ENCODE assay signal across 8 cellular contexts in the genomic region with DNA sequence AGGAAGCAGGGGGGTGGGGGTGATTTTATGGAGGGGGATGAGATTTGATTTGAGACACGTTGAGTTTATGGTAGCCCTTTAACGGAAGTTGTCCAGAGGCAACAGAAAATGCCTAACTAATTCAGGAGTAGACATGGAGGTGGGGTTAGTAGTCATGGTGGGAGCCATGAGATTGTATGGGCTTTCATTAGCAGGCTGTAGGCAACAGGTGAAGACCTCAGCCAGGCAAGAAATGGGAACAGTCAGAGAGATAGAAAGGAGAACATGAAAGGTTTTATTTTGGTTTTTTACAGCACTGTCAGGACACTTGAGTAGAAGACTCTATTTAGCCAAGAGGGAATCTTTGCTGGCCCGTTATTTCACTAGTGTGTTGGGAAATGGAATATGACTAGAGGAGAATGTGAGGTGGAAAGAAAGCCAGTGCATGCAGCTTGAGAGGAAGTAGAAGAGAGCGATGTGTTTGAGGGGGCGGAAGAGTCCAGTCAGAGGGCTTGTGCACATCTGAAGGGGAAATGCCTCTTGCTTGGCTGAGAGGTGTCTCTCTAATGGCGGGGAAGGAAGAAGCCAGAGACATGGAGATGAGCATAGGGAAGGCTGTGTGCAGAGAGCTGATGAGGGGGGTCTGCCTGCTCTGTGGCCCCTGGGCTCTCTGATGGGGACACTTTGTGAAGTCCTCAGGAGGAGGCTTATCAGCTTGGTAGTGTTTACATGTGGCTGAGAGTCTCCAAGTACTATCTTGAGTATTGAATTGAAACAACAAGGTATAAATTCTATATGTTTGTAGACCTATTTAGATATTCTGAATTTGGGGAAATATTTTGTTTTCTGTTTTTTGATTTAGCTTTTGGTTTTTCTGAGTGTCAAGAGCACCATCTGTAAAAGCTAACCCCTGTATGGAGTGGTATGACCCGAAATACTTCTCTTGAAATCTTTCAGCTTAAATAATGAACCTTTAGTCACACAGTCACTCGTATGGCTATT.
DNase-seq lines count a peak whose midpoint lies in the region; ATAC-seq and TF ChIP-seq lines count a peak whose summit lies in the region.

No MANE protein-coding gene starts in this region.

- DNase-seq in EH (ENCODE audit: low read depth) = peak; percentile 25
- peak; percentile 30 for DNase-seq in UCSD-AML1 (lab: John Stamatoyannopoulos, UW; ENCODE audit: unreplicated experiment)
- peak; percentile 51 for DNase-seq in medulla oblongata (ENCODE audit: extremely low spot score)
- no peak for DNase-seq in AG20443 (ENCODE audit: low spot score)
- DNase-seq in DMS114 treated with DMSO at 0.1 percent for 48 hours (lab: John Stamatoyannopoulos, UW; ENCODE audit: unreplicated experiment) = no peak

- H3K4me3 ChIP-seq in HEK293 (ENCODE audit: low read depth, low read length) = no peak overlapping the region

- TF ChIP-seq CTCF in HEK293 (tag by site-specific recombination; IDR thresholded peaks at IDR 0.05) = no peak

- H3K36me3 ChIP-seq in HEK293 (ENCODE audit: control insufficient read depth in 2 of 2, insufficient read depth in 1 of 2, low read length in 2 of 2) = peaks cover 13 to 50% of the 10 kb centered on the region in 2 experiments

- ATAC-seq in GM18520 (IDR thresholded peaks at IDR 0.05; ENCODE audit: unreplicated experiment) (no peak), GM19324 (IDR thresholded peaks at IDR 0.05; ENCODE audit: low FRiP score, unreplicated experiment) (no peak)

- peaks cover 15% of the 10 kb centered on the region for H3K4me1 ChIP-seq in HEK293 (ENCODE audit: control insufficient read depth, insufficient read depth, low read length)

- no peak overlapping the region for H3K27ac ChIP-seq in HEK293 (ENCODE audit: extremely low read depth, low read depth, low read length)

- POLR2A ChIA-PET in HEK293 (lab: Yijun Ruan, JAX) = interaction anchor here (0.6 to 0.9 kb wide), 3 partner anchors 37 to 84 kb away, joined by 3 to 5 read pairs (median 4); no protein-coding TSS in a partner anchor

- CTCF ChIA-PET in HEK293 (lab: Yijun Ruan, JAX) = interaction anchor here (0.5 to 2.7 kb wide), 49 partner anchors 9 to 1058 kb away, joined by 3 to 17 read pairs (median 4); a partner anchor contains a TSS

- H3K9me3 ChIP-seq in HEK293 (ENCODE audit: control insufficient read depth, insufficient read depth, low read depth, low read length) = no peaks in the 10 kb centered on the region

TF ChIP-seq in HEK293, 187 proteins besides CTCF, POLR2A, EP300 and RAD21:
- TF ChIP-seq ZNF175 (tag by site-specific recombination; IDR thresholded peaks at IDR 0.05) = no peak
- TF ChIP-seq SCRT1 (tag by site-specific recombination; IDR thresholded peaks at IDR 0.05; ENCODE audit: borderline replicate concordance) = peak; percentile 54; the same call in 1 of the 2 replicates
- TF ChIP-seq, protein P1, sequence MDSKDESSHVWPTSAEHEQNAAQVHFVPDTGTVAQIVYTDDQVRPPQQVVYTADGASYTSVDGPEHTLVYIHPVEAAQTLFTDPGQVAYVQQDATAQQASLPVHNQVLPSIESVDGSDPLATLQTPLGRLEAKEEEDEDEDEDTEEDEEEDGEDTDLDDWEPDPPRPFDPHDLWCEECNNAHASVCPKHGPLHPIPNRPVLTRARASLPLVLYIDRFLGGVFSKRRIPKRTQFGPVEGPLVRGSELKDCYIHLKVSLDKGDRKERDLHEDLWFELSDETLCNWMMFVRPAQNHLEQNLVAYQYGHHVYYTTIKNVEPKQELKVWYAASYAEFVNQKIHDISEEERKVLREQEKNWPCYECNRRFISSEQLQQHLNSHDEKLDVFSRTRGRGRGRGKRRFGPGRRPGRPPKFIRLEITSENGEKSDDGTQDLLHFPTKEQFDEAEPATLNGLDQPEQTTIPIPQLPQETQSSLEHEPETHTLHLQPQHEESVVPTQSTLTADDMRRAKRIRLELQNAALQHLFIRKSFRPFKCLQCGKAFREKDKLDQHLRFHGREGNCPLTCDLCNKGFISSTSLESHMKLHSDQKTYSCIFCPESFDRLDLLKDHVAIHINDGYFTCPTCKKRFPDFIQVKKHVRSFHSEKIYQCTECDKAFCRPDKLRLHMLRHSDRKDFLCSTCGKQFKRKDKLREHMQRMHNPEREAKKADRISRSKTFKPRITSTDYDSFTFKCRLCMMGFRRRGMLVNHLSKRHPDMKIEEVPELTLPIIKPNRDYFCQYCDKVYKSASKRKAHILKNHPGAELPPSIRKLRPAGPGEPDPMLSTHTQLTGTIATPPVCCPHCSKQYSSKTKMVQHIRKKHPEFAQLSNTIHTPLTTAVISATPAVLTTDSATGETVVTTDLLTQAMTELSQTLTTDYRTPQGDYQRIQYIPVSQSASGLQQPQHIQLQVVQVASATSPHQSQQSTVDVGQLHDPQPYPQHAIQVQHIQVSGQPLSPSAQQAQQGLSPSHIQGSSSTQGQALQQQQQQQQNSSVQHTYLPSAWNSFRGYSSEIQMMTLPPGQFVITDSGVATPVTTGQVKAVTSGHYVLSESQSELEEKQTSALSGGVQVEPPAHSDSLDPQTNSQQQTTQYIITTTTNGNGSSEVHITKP (tag by site-specific recombination; IDR thresholded peaks at IDR 0.05) = peak; percentile 69
- TF ChIP-seq ZFHX2 (tag by site-specific recombination; conservative IDR thresholded peaks at IDR 0.05) = 0 out of 2 replicates have a peak, but pooled peaks have one; percentile 11
- TF ChIP-seq SCRT2 (tag by site-specific recombination; IDR thresholded peaks at IDR 0.05) = peak; percentile 70

Comparison
In these comparisons a context has a peak if more than half of its experiments do, and no peak if none do; other contexts are left out.
1. DNase-seq: peak in EH (single experiment), UCSD-AML1 (single experiment) and medulla oblongata (single experiment); none in AG20443 (single experiment) and DMS114 treated with DMSO at 0.1 percent for 48 hours (single experiment).